Comparison of ENCODE assay signal across 25 cellular contexts in genomic region chrX:150464001-150464400, GRCh38.
"Had no signal": no experiment of that assay in that cellular context is flagged by ENCODE, and none has a peak within 500 bp of the region (broad histone marks: within the 10 kb centered on the region; RNA-seq: fewer than 3 reads in every experiment).

No MANE protein-coding gene starts in this region.

- H3K4me1 Mint-ChIP-seq: stimulated activated memory B cell treated with anti-CD40 and anti-IgM and Interleukin-4, amounts not matched to agents 10 μg/mL and 1 μg/mL and 100 μg/mL, for 72 hours had no signal

- H3K4me1 ChIP-seq: heart left ventricle, left lung, lower lobe of right lung, parathyroid adenoma, psoas muscle, right lobe of liver, tibial nerve had no signal

- DNase-seq: heart left ventricle; kidney; left colon; left lung; lower lobe of right lung; mammary epithelial cell; mesenchymal stem cell; naive thymus-derived CD8-positive, alpha-beta T cell; nucleus accumbens; psoas muscle; right lobe of liver; stimulated activated CD4-positive, alpha-beta T cell treated with anti-CD3 and anti-CD28 coated beads, Interleukin-1b, Interleukin-23, amount 100 ng/mL, for 48 hours; stimulated activated CD4-positive, alpha-beta T cell treated with anti-CD3 and anti-CD28 coated beads, Interleukin-2, amount 100 ng/mL, for 48 hours; stimulated activated CD4-positive, alpha-beta T cell treated with anti-CD3 and anti-CD28 coated beads, Interleukin-4, amount 100 ng/mL, for 4 hours; stimulated activated CD8-positive, alpha-beta memory T cell treated with anti-CD3 and anti-CD28 coated beads, Interleukin-4, amount 100 ng/mL, for 48 hours; stimulated activated naive CD4-positive, alpha-beta T cell treated with Interleukin-2 at 50 U/mL for 16 hours; stimulated activated naive CD8-positive, alpha-beta T cell treated with anti-CD3 and anti-CD28 coated beads, Interleukin-15, amount 100 ng/mL, for 72 hours had no signal

- H3K27me3 Mint-ChIP-seq: naive thymus-derived CD8-positive, alpha-beta T cell; stimulated activated memory B cell treated with anti-CD40 and anti-IgM and Interleukin-4, amounts not matched to agents 10 μg/mL and 1 μg/mL and 100 μg/mL, for 72 hours; stimulated activated naive CD8-positive, alpha-beta T cell treated with anti-CD3 and anti-CD28 coated beads, Interleukin-15, amount 100 ng/mL, for 72 hours; type B pancreatic cell had no signal

- H3K27ac ChIP-seq: heart left ventricle, left lung, lower lobe of right lung, parathyroid adenoma, psoas muscle, right lobe of liver, thoracic aorta, tibial nerve had no signal

- H3K36me3 Mint-ChIP-seq: naive thymus-derived CD8-positive, alpha-beta T cell; stimulated activated memory B cell treated with anti-CD40 and anti-IgM and Interleukin-4, amounts not matched to agents 10 μg/mL and 1 μg/mL and 100 μg/mL, for 72 hours; type B pancreatic cell had no signal

- H3K4me3 ChIP-seq: heart left ventricle, left lung, lower lobe of right lung, psoas muscle, right lobe of liver, smooth muscle cell, thoracic aorta, tibial nerve had no signal

- H3K27ac Mint-ChIP-seq: naive thymus-derived CD8-positive, alpha-beta T cell; nephron; stimulated activated memory B cell treated with anti-CD40 and anti-IgM and Interleukin-4, amounts not matched to agents 10 μg/mL and 1 μg/mL and 100 μg/mL, for 72 hours; type B pancreatic cell had no signal

- H3K36me3 ChIP-seq: heart left ventricle, left lung, lower lobe of right lung, right lobe of liver, thoracic aorta, tibial nerve had no signal

- H3K9me3 Mint-ChIP-seq: naive thymus-derived CD8-positive, alpha-beta T cell; stimulated activated memory B cell treated with anti-CD40 and anti-IgM and Interleukin-4, amounts not matched to agents 10 μg/mL and 1 μg/mL and 100 μg/mL, for 72 hours; stimulated activated naive CD8-positive, alpha-beta T cell treated with anti-CD3 and anti-CD28 coated beads, Interleukin-15, amount 100 ng/mL, for 72 hours; type B pancreatic cell had no signal

- ATAC-seq: heart left ventricle; left colon; left lung; lower lobe of right lung; naive thymus-derived CD8-positive, alpha-beta T cell; psoas muscle; right lobe of liver; stimulated activated memory B cell treated with anti-CD40 and anti-IgM and Interleukin-4, amounts not matched to agents 10 μg/mL and 1 μg/mL and 100 μg/mL, for 72 hours; stimulated activated naive CD8-positive, alpha-beta T cell treated with anti-CD3 and anti-CD28 coated beads, Interleukin-15, amount 100 ng/mL, for 72 hours had no signal

- H3K27me3 ChIP-seq: heart left ventricle, left lung, right lobe of liver, tibial nerve had no signal

- H3K4me2 ChIP-seq: smooth muscle cell had no signal

- H3K4me3 Mint-ChIP-seq: naive thymus-derived CD8-positive, alpha-beta T cell; nephron; neural crest cell; stimulated activated memory B cell treated with anti-CD40 and anti-IgM and Interleukin-4, amounts not matched to agents 10 μg/mL and 1 μg/mL and 100 μg/mL, for 72 hours; stimulated activated naive CD8-positive, alpha-beta T cell treated with anti-CD3 and anti-CD28 coated beads, Interleukin-15, amount 100 ng/mL, for 72 hours; type B pancreatic cell had no signal

- H3K9me3 ChIP-seq: heart left ventricle, left lung, lower lobe of right lung, psoas muscle, right lobe of liver, thoracic aorta, tibial nerve had no signal

- H3K79me2 ChIP-seq: parathyroid adenoma had no signal

- H2AFZ ChIP-seq: parathyroid adenoma had no signal
